In the genomic region with DNA sequence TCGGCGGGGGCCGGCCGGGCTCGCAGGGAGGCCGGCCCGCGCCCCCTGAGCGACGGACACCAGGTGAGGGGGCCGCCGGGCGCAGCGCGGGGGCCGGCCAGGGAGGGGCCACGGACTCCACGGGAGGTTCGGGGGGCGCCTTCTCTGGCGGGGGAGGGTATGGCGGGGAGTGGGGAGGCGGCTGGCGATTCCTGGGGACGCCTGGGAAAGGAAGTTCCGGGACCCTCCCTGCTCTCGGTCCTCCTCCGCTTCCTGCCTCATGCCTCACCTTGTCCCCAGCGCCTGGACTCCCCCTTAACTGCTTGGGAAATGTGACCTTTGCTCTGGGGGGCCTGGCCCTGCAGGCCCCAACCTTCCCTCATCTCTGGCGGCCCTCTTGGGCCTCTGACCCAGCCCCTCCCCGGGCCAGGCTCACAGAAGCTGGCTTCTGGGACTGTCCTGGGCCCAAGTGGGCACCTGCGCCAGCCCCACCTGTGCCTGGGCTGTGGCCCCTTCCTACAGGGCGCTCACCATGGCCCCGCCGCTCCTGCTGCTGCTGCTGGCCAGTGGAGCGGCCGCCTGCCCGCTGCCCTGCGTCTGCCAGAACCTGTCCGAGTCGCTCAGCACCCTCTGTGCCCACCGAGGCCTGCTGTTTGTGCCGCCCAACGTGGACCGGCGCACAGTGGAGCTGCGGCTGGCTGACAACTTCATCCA, we compare ENCODE assay signal across 8 cellular contexts. TPM values are rescaled to one million over a fixed set of nuclear protein-coding genes. Genes with fewer than 3 reads are reported as not detected.
A peak's percentile ranks its signal among the peaks of the same experiment; 100 is the strongest.
DNase-seq lines count a peak whose midpoint lies in the region; ATAC-seq and TF ChIP-seq lines count a peak whose summit lies in the region.

No MANE protein-coding gene starts in this region.

- peak overlapping the region; percentile 76 for H3K27ac Mint-ChIP-seq in activated naive CD4-positive, alpha-beta T cell treated with anti-CD3 and anti-CD28 coated beads, Interleukin-2, amount 10 ng/mL, durations not matched to agents 7 days and 5 days
- peak overlapping the region in 1 of 2 donors; percentile 65 for H3K27ac Mint-ChIP-seq in activated naive CD4-positive, alpha-beta T cell treated with anti-CD3 and anti-CD28 coated beads, Interleukin-2, amount 50 U/mL, for 72 hours
- no peak overlapping the region for H3K27ac Mint-ChIP-seq in stimulated activated effector memory CD8-positive, alpha-beta T cell treated with anti-CD3 and anti-CD28 coated beads, Interleukin-12 subunit alpha, Interleukin-12 subunit beta, amount 100 ng/mL, for 72 hours

- no peak for ATAC-seq in activated naive CD4-positive, alpha-beta T cell treated with anti-CD3 and anti-CD28 coated beads, Interleukin-2, amount 50 U/mL, for 72 hours
- ATAC-seq in stimulated activated effector memory CD8-positive, alpha-beta T cell treated with anti-CD3 and anti-CD28 coated beads, Interleukin-12 subunit alpha, Interleukin-12 subunit beta, amount 100 ng/mL, for 72 hours = no peak
- no peak for ATAC-seq in GM19467 (IDR thresholded peaks at IDR 0.05; ENCODE audit: unreplicated experiment)

- peaks cover 22% of the 10 kb centered on the region for H3K4me1 Mint-ChIP-seq in activated naive CD4-positive, alpha-beta T cell treated with anti-CD3 and anti-CD28 coated beads, Interleukin-2, amount 10 ng/mL, durations not matched to agents 7 days and 5 days
- H3K4me1 Mint-ChIP-seq in stimulated activated effector memory CD8-positive, alpha-beta T cell treated with anti-CD3 and anti-CD28 coated beads, Interleukin-12 subunit alpha, Interleukin-12 subunit beta, amount 100 ng/mL, for 72 hours = no peaks in the 10 kb centered on the region

- H3K9me3 Mint-ChIP-seq in activated naive CD4-positive, alpha-beta T cell treated with anti-CD3 and anti-CD28 coated beads, Interleukin-2, amount 10 ng/mL, durations not matched to agents 7 days and 5 days = no peaks in the 10 kb centered on the region
- no peaks in the 10 kb centered on the region for H3K9me3 Mint-ChIP-seq in activated naive CD4-positive, alpha-beta T cell treated with anti-CD3 and anti-CD28 coated beads, Interleukin-2, amount 50 U/mL, for 72 hours
- H3K9me3 Mint-ChIP-seq in stimulated activated effector memory CD8-positive, alpha-beta T cell treated with anti-CD3 and anti-CD28 coated beads, Interleukin-12 subunit alpha, Interleukin-12 subunit beta, amount 100 ng/mL, for 72 hours = no peaks in the 10 kb centered on the region

- no peak overlapping the region for H3K27ac ChIP-seq in SJSA1

- TF ChIP-seq CTCF in foreskin fibroblast (IDR thresholded peaks at IDR 0.05; ENCODE audit: low read depth, low read length) = no peak

- CTCF ChIA-PET in activated naive CD4-positive, alpha-beta T cell treated with anti-CD3 and anti-CD28 coated beads, Interleukin-2, amount 10 ng/mL, durations not matched to agents 7 days and 5 days (lab: Charles Lee) = no interaction called here

- peak overlapping the region; percentile 79 for H3K4me3 Mint-ChIP-seq in activated naive CD4-positive, alpha-beta T cell treated with anti-CD3 and anti-CD28 coated beads, Interleukin-2, amount 10 ng/mL, durations not matched to agents 7 days and 5 days
- H3K4me3 Mint-ChIP-seq in stimulated activated effector memory CD8-positive, alpha-beta T cell treated with anti-CD3 and anti-CD28 coated beads, Interleukin-12 subunit alpha, Interleukin-12 subunit beta, amount 100 ng/mL, for 72 hours = peak overlapping the region; percentile 63

- H3K4me3 ChIP-seq in SJSA1 (peak overlapping the region; percentile 87), foreskin fibroblast (ENCODE audit: low read depth in 1 of 2, low read length in 2 of 2) (peak overlapping the region; percentile 82 to 83)

- peaks cover 54% of the 10 kb centered on the region for H3K36me3 ChIP-seq in SJSA1

- H3K9me3 ChIP-seq in SJSA1 (replicated peaks) = peaks cover 2% of the 10 kb centered on the region; the same call in 1 of the 2 replicates

- peak; percentile 42 for DNase-seq in activated naive CD4-positive, alpha-beta T cell treated with anti-CD3 and anti-CD28 coated beads, Interleukin-2, amount 10 ng/mL, durations not matched to agents 7 days and 5 days
- DNase-seq in activated naive CD4-positive, alpha-beta T cell treated with anti-CD3 and anti-CD28 coated beads, Interleukin-2, amount 50 U/mL, for 72 hours (ENCODE audit: low spot score in 2 of 2) = no peak
- DNase-seq in SJSA1 (ENCODE audit: low read depth in 1 of 2, low spot score in 2 of 2) = no peak
- DNase-seq in foreskin fibroblast = peak in 1 of 2 donors; percentile 27
- no peak for DNase-seq in stimulated activated effector memory CD8-positive, alpha-beta T cell treated with anti-CD3 and anti-CD28 coated beads, Interleukin-12 subunit alpha, Interleukin-12 subunit beta, amount 100 ng/mL, for 72 hours (ENCODE audit: low spot score in 2 of 2)
- no peak for DNase-seq in NCI-H128 (lab: John Stamatoyannopoulos, UW; ENCODE audit: unreplicated experiment)
- no peak for DNase-seq in cerebellar nuclear complex (lab: John Stamatoyannopoulos, UW)

- H3K27me3 ChIP-seq in SJSA1 (replicated peaks) = no peaks in the 10 kb centered on the region

- H3K36me3 Mint-ChIP-seq in activated naive CD4-positive, alpha-beta T cell treated with anti-CD3 and anti-CD28 coated beads, Interleukin-2, amount 10 ng/mL, durations not matched to agents 7 days and 5 days = no peaks in the 10 kb centered on the region
- no peaks in the 10 kb centered on the region for H3K36me3 Mint-ChIP-seq in activated naive CD4-positive, alpha-beta T cell treated with anti-CD3 and anti-CD28 coated beads, Interleukin-2, amount 50 U/mL, for 72 hours
- H3K36me3 Mint-ChIP-seq in stimulated activated effector memory CD8-positive, alpha-beta T cell treated with anti-CD3 and anti-CD28 coated beads, Interleukin-12 subunit alpha, Interleukin-12 subunit beta, amount 100 ng/mL, for 72 hours = peaks cover 12% of the 10 kb centered on the region

- H3K27me3 Mint-ChIP-seq in activated naive CD4-positive, alpha-beta T cell treated with anti-CD3 and anti-CD28 coated beads, Interleukin-2, amount 10 ng/mL, durations not matched to agents 7 days and 5 days = peaks cover 3% of the 10 kb centered on the region

- H3K4me1 ChIP-seq in SJSA1 (replicated peaks) = peaks cover 19% of the 10 kb centered on the region

RNA-seq across cellular contexts. Expression of a gene that starts 0.5 kb away (rescaled TPM):
- total RNA-seq in activated naive CD4-positive, alpha-beta T cell treated with anti-CD3 and anti-CD28 coated beads, Interleukin-2, amount 50 U/mL, for 72 hours = 10 to 100 TPM; 23.9 TPM
- 64.1 and 79.9 TPM in 2 replicates for total RNA-seq in SJSA1 (2014; rRNA removed; shearing (Covaris generic))

RNA-seq across cellular contexts. Expression of a gene that starts 14.1 kb away (rescaled TPM):
- 10 to 100 TPM; 22.2 to 38.0 TPM for total RNA-seq in activated naive CD4-positive, alpha-beta T cell treated with anti-CD3 and anti-CD28 coated beads, Interleukin-2, amount 50 U/mL, for 72 hours
- total RNA-seq in SJSA1 (2014; rRNA removed; shearing (Covaris generic)) = 75.0 and 76.3 TPM in 2 replicates
